Comparison of ENCODE assay signal across 14 cellular contexts in the genomic region with DNA sequence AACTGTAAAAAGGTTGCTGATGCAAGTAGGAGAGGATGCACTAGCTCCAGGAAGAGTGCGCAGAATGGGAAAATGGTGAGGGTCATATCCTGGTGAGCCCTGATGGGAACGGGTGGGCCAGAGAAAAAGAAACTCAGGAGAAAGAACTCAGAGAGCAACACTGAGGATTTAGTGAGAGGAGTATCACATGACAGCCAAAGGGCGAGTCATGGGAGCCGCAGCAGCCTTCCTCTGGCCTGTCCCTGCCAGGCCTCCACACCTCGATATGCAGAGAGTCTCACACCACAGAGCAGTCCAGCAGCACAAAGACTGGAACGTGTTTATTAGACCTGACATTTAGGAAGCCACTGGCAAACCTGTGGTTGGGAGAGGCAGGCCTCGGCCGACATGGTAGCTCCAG.
DNase-seq lines count a peak whose midpoint lies in the region; ATAC-seq and TF ChIP-seq lines count a peak whose summit lies in the region.
"Had no signal": no experiment of that assay in that cellular context is flagged by ENCODE, and none has a peak within 500 bp of the region (broad histone marks: within the 10 kb centered on the region; RNA-seq: fewer than 3 reads in every experiment).

No MANE protein-coding gene starts in this region.

- DNase-seq in EH (ENCODE audit: low read depth) (peak; percentile 49), RWPE2 (ENCODE audit: low spot score) (no peak), esophagus squamous epithelium (lab: John Stamatoyannopoulos, UW) (no peak), nephron progenitor cell (no peak), NAMALWA (ENCODE audit: low spot score) (no peak), cortex of kidney (lab: John Stamatoyannopoulos, UW) (no peak)
- DNase-seq: activated T-cell treated with anti-CD3 and anti-CD28 coated beads, Interleukin-2, amount 50 U/mL, for 48 hours; H7 had no signal

- no peaks in the 10 kb centered on the region for H3K9me3 ChIP-seq in RWPE2 (ENCODE audit: severe bottlenecking)
- H3K9me3 ChIP-seq in esophagus squamous epithelium: no peaks in the 10 kb centered on the region
- H3K9me3 ChIP-seq: ascending aorta; BLaER1 treated with 17β-estradiol and CSF1 and Interleukin-3, amounts not matched to agents 10 nM and 100 nM had no signal

- H3K36me3 ChIP-seq in RWPE2 (ENCODE audit: low read depth) (no peaks in the 10 kb centered on the region), esophagus squamous epithelium (no peaks in the 10 kb centered on the region)
- H3K36me3 ChIP-seq: ascending aorta had no signal

- no peaks in the 10 kb centered on the region for H3K36me3 Mint-ChIP-seq in nephron progenitor cell (ENCODE audit: low read depth)

- intact Hi-C loops in esophagus squamous epithelium (cut with DNase I): loop anchor here (5.0 kb wide), 1 partner anchor 81 kb away; no protein-coding TSS in a partner anchor

- TF ChIP-seq POLR2A in esophagus squamous epithelium (IDR thresholded peaks at IDR 0.05): no peak

- 61 to 70% methylated on average over 7 of the region's 8 CpGs for WGBS in esophagus squamous epithelium, 2 donors

- H3K9me3 Mint-ChIP-seq in nephron progenitor cell: no peaks in the 10 kb centered on the region

- no peak overlapping the region for H3K27ac ChIP-seq in RWPE2 (ENCODE audit: poor library complexity, severe bottlenecking)
- peak overlapping the region in 3 of 4 donors; percentile 6 to 25 (median 19) for H3K27ac ChIP-seq in esophagus squamous epithelium
- H3K27ac ChIP-seq: ascending aorta; BLaER1 treated with 17β-estradiol and CSF1 and Interleukin-3, amounts not matched to agents 10 nM and 100 nM; KMS-11 had no signal

- no peaks in the 10 kb centered on the region for H3K4me1 ChIP-seq in RWPE2 (ENCODE audit: insufficient read depth, poor library complexity, severe bottlenecking)
- H3K4me1 ChIP-seq in esophagus squamous epithelium: peaks cover 0 to 15% (median 0%) of the 10 kb centered on the region in 3 donors

- no peaks in the 10 kb centered on the region for H3K27me3 ChIP-seq in RWPE2 (ENCODE audit: insufficient read depth, poor library complexity, severe bottlenecking)
- no peaks in the 10 kb centered on the region for H3K27me3 ChIP-seq in esophagus squamous epithelium
- H3K27me3 ChIP-seq: ascending aorta; BLaER1 treated with 17β-estradiol and CSF1 and Interleukin-3, amounts not matched to agents 10 nM and 100 nM had no signal

- peaks cover 15% of the 10 kb centered on the region for H3K4me1 Mint-ChIP-seq in nephron progenitor cell

- H3K4me3 Mint-ChIP-seq in nephron progenitor cell: no peak overlapping the region

- no peaks in the 10 kb centered on the region for H3K27me3 Mint-ChIP-seq in nephron progenitor cell (ENCODE audit: low read depth, poor library complexity)

- peak overlapping the region; percentile 36 for H3K27ac Mint-ChIP-seq in nephron progenitor cell

- TF ChIP-seq CTCF in RWPE2 (IDR thresholded peaks at IDR 0.05; ENCODE audit: poor library complexity, severe bottlenecking) (no peak), esophagus squamous epithelium (IDR thresholded peaks at IDR 0.05) (no peak), nephron progenitor cell (IDR thresholded peaks at IDR 0.05) (no peak)

- peak; percentile 73; the same call in 2 of the 3 replicates for ATAC-seq in RWPE2 (ENCODE audit: low read depth)
- ATAC-seq in GM18519 (IDR thresholded peaks at IDR 0.05; ENCODE audit: low FRiP score, unreplicated experiment): no peak
- ATAC-seq in GM19035 (IDR thresholded peaks at IDR 0.05; ENCODE audit: unreplicated experiment): no peak
- ATAC-seq: activated CD4-positive, CD25-positive, alpha-beta regulatory T cell treated with anti-CD3 and anti-CD28 coated beads, Interleukin-2, amount 50 U/mL, for 24 hours had no signal

- H3K4me3 ChIP-seq in RWPE2 (ENCODE audit: severe bottlenecking) (no peak overlapping the region), esophagus squamous epithelium (no peak overlapping the region)
- H3K4me3 ChIP-seq: ascending aorta; BLaER1 treated with 17β-estradiol and CSF1 and Interleukin-3, amounts not matched to agents 10 nM and 100 nM had no signal
